ENCODE assay signal across 8 cellular contexts in genomic region chr1:15975805-15976680, GRCh38.
DNase-seq lines count a peak whose midpoint lies in the region; ATAC-seq lines count a peak whose summit lies in the region.

Gene ZBTB17, minus strand, starts transcription at chr1:15976101. Its CDS starts 27,606 bp downstream, at chr1:15948495.

- ATAC-seq in GM18511 (IDR thresholded peaks at IDR 0.05; ENCODE audit: unreplicated experiment) (peak; percentile 77), HG03039 (IDR thresholded peaks at IDR 0.05; ENCODE audit: unreplicated experiment) (peak; percentile 58), HG03457 (IDR thresholded peaks at IDR 0.05; ENCODE audit: unreplicated experiment) (no peak)

- DNase-seq in NCI-H2081 treated with DMSO at 0.1 percent for 48 hours (lab: John Stamatoyannopoulos, UW): peak; percentile 66
- peak; percentile 91 for DNase-seq in T1000 (lab: John Stamatoyannopoulos, UW)
- DNase-seq in astrocyte of the hippocampus (ENCODE audit: low read depth, low spot score): peak; percentile 97
- DNase-seq in hippocampal formation (lab: John Stamatoyannopoulos, UW): peak; percentile 83 to 90
- DNase-seq in retina: peak; percentile 96
